Comparison of ENCODE assay signal across 10 cellular contexts in genomic region chr1:151837841-151838490, GRCh38. TPM values are rescaled to one million over a fixed set of nuclear protein-coding genes. Genes with fewer than 3 reads are reported as not detected.
DNase-seq lines count a peak whose midpoint lies in the region; ATAC-seq, FAIRE-seq and TF ChIP-seq lines count a peak whose summit lies in the region.
"Had no signal": no experiment of that assay in that cellular context is flagged by ENCODE, and none has a peak within 500 bp of the region (broad histone marks: within the 10 kb centered on the region; RNA-seq: fewer than 3 reads in every experiment).

No MANE protein-coding gene starts in this region.

- H3K4me1 Mint-ChIP-seq in HFFc6 (ENCODE audit: low read depth), result peaks cover 18% of the 10 kb centered on the region

- no peak overlapping the region for H3K27ac ChIP-seq in iPS-18a (ENCODE audit: low read length)

- TF ChIP-seq CTCF in HFFc6 (IDR thresholded peaks at IDR 0.05), result no peak

- no peak overlapping the region for H3K27ac Mint-ChIP-seq in HFFc6

- peaks cover 34% of the 10 kb centered on the region for H3K27me3 ChIP-seq in iPS-18a (ENCODE audit: control insufficient read depth, insufficient read depth, low read length)

- FAIRE-seq in RCC 7860 (lab: Jason Lieb, UNC), result no peak

- H3K36me3 Mint-ChIP-seq in HFFc6 (ENCODE audit: low read depth), result no peaks in the 10 kb centered on the region

- H3K9me3 Mint-ChIP-seq in HFFc6, result no peaks in the 10 kb centered on the region

- H3K9ac ChIP-seq in iPS-18a (ENCODE audit: low read length), result no peak overlapping the region

- H3K4me1 ChIP-seq in iPS-18a (ENCODE audit: control insufficient read depth, low read depth, low read length), result peaks cover 8% of the 10 kb centered on the region

- no peak for DNase-seq in HFFc6
- DNase-seq in activated naive CD4-positive, alpha-beta T cell treated with anti-CD3 and anti-CD28 coated beads, Interleukin-2, amount 50 U/mL, for 16 hours, result peak; percentile 53
- DNase-seq in stimulated activated CD4-positive, alpha-beta T cell treated with anti-CD3 and anti-CD28 coated beads, Interleukin-4, amount 100 ng/mL, for 4 hours, result peak; percentile 40 to 50
- DNase-seq in RCC 7860 (ENCODE audit: low spot score), result no peak
- DNase-seq in OCI-M2 (lab: John Stamatoyannopoulos, UW; ENCODE audit: unreplicated experiment), result no peak
- no peak for DNase-seq in DMS79 (lab: John Stamatoyannopoulos, UW)

- no peak for ATAC-seq in GM19455 (IDR thresholded peaks at IDR 0.05; ENCODE audit: unreplicated experiment)

- no peaks in the 10 kb centered on the region for H3K36me3 ChIP-seq in iPS-18a (ENCODE audit: control insufficient read depth, low read depth, low read length)

- peaks cover 40% of the 10 kb centered on the region for H3K27me3 Mint-ChIP-seq in HFFc6 (ENCODE audit: insufficient read depth)

- H3K4me3 ChIP-seq in iPS-18a (ENCODE audit: low read length), result peak overlapping the region; percentile 59

- peak overlapping the region; percentile 47 for H3K4me3 Mint-ChIP-seq in HFFc6

- H3K9me3 ChIP-seq in iPS-18a (ENCODE audit: control insufficient read depth, low read depth, low read length), result no peaks in the 10 kb centered on the region

RNA-seq across cellular contexts. Expression of gene C2CD4D, which starts 1.7 kb away (rescaled TPM):
- total RNA-seq in HFFc6 (2021; fragmentation: NEBNext Ultra II Directional; extraction: Animal tissue kit (Norgen Biotek cat#: 25700)), result not detected
- total RNA-seq: RPMI7951 had no signal

RNA-seq across cellular contexts. Expression of gene RORC, which starts 6.4 kb away (rescaled TPM):
- not detected for total RNA-seq in HFFc6 (2021; fragmentation: NEBNext Ultra II Directional; extraction: Animal tissue kit (Norgen Biotek cat#: 25700))
- total RNA-seq: lung microvascular endothelial cell, RPMI7951 had no signal

RNA-seq across cellular contexts. Expression of gene THEM5, which starts 15.5 kb away (rescaled TPM):
- not detected for total RNA-seq in HFFc6 (2021; fragmentation: NEBNext Ultra II Directional; extraction: Animal tissue kit (Norgen Biotek cat#: 25700))
- total RNA-seq: lung microvascular endothelial cell, RPMI7951 had no signal

RNA-seq across cellular contexts. Expression of gene LINGO4, which starts 32.7 kb away (rescaled TPM):
- total RNA-seq in HFFc6 (2021; fragmentation: NEBNext Ultra II Directional; extraction: Animal tissue kit (Norgen Biotek cat#: 25700)), result not detected
- total RNA-seq: lung microvascular endothelial cell, RPMI7951 had no signal

RNA-seq across cellular contexts. Expression of gene TDRKH, which starts 47.7 kb away (rescaled TPM):
- 1 to 10 TPM; 1.1 to 2.0 (median 1.5) TPM for total RNA-seq in HFFc6 (2021; fragmentation: NEBNext Ultra II Directional; extraction: Animal tissue kit (Norgen Biotek cat#: 25700))

Comparison
In these comparisons a context has a peak if more than half of its experiments do, and no peak if none do; other contexts are left out.
1. DNase-seq: peak in activated naive CD4-positive, alpha-beta T cell treated with anti-CD3 and anti-CD28 coated beads, Interleukin-2, amount 50 U/mL, for 16 hours (single experiment) and stimulated activated CD4-positive, alpha-beta T cell treated with anti-CD3 and anti-CD28 coated beads, Interleukin-4, amount 100 ng/mL, for 4 hours (2 of 2); none in HFFc6 (single experiment), RCC 7860 (single experiment), OCI-M2 (single experiment) and DMS79 (single experiment).